Comparison of ENCODE assay signal across 1 cellular context in genomic region chr6:83051386-83052172, GRCh38.
TF ChIP-seq lines count a peak whose summit lies in the region.

No MANE protein-coding gene starts in this region.

TF ChIP-seq in HEK293, 187 proteins besides CTCF, POLR2A, EP300 and RAD21 (continued from another document):
- TF ChIP-seq PRDM6 (tag by site-specific recombination; IDR thresholded peaks at IDR 0.05) (peak; percentile 58), MZF1 (tag by site-specific recombination; IDR thresholded peaks at IDR 0.05; ENCODE audit: borderline replicate concordance) (no peak), ZNF513 (tag by site-specific recombination; IDR thresholded peaks at IDR 0.05) (peak; percentile 84), OSR2 (tag by site-specific recombination; IDR thresholded peaks at IDR 0.05) (peak; percentile 86), ZNF747 (tag by site-specific recombination; IDR thresholded peaks at IDR 0.05) (no peak), ZNF366 (tag by site-specific recombination; conservative IDR thresholded peaks at IDR 0.05) (0 out of 2 replicates have a peak, but pooled peaks have one; percentile 22), HOXA7 (CRISPR knock-in tag; IDR thresholded peaks at IDR 0.05; ENCODE audit: borderline replicate concordance) (no peak), ZNF701 (tag by site-specific recombination; IDR thresholded peaks at IDR 0.05) (no peak), SP7 (tag by site-specific recombination; IDR thresholded peaks at IDR 0.05) (0 out of 2 replicates have a peak, but pooled peaks have one; percentile 35), ZNF488 (tag by site-specific recombination; IDR thresholded peaks at IDR 0.05) (no peak), FEZF1 (tag by site-specific recombination; IDR thresholded peaks at IDR 0.05) (peak; percentile 64), ZBTB49 (tag by site-specific recombination; IDR thresholded peaks at IDR 0.05; ENCODE audit: low read depth) (no peak), OVOL3 (tag by site-specific recombination; IDR thresholded peaks at IDR 0.05) (0 out of 2 replicates have a peak, but pooled peaks have one; percentile 20), ZNF324 (tag by site-specific recombination; IDR thresholded peaks at IDR 0.05) (no peak), ZNF843 (tag by site-specific recombination; IDR thresholded peaks at IDR 0.05) (peak; percentile 52), ZNF510 (tag by site-specific recombination; IDR thresholded peaks at IDR 0.05; ENCODE audit: insufficient replicate concordance) (peak; percentile 41), ZXDB (tag by site-specific recombination; IDR thresholded peaks at IDR 0.05) (0 out of 2 replicates have a peak, but pooled peaks have one; percentile 34), KLF7 (tag by site-specific recombination; IDR thresholded peaks at IDR 0.05; ENCODE audit: borderline replicate concordance) (no peak), ZNF792 (tag by site-specific recombination; IDR thresholded peaks at IDR 0.05) (no peak), HIC1 (tag by site-specific recombination; IDR thresholded peaks at IDR 0.05) (no peak), ZNF560 (tag by site-specific recombination; IDR thresholded peaks at IDR 0.05; ENCODE audit: borderline replicate concordance) (no peak), HOXD13 (CRISPR knock-in tag; IDR thresholded peaks at IDR 0.05; ENCODE audit: borderline replicate concordance) (no peak)
